In the genomic region with DNA sequence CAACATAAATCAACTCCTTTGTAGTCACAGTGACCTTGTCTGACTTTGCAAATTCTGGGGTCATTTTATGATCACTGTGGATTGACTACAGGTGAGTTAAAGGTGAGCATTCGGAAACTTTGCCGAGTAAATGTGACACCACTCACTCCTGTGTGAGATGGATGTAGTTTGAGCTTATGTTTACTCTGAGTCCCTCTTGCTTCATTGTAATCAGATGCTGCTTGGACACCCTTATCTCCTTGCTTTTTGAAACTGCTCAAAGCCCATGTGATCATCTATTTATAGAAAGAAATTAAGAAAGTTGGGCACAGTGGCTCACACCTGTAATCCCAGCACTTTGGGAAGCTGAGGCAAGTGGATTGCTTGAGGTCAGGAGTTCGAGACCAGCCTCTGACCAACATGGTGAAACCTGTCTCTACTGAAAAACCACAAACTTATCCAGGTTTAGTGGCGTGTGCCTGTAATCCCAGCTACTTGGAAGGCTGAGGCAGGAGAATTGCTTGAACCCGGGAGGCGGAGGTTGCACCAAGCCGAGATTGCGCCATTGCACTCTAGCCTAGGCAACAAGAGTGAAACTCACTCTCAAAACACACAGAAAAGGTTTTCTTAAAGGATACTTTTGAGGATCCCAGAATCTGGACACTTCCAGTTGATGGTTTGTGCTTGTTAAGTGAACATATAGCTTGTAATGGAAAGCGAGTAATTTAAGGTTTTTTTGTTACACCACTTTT, we compare ENCODE assay signal across 2 cellular contexts.
TF ChIP-seq lines count a peak whose summit lies in the region.

No MANE protein-coding gene starts in this region.

TF ChIP-seq in SK-N-SH, 30 proteins besides CTCF, POLR2A, EP300 and RAD21 (continued from another document):
- TF ChIP-seq, protein P1, sequence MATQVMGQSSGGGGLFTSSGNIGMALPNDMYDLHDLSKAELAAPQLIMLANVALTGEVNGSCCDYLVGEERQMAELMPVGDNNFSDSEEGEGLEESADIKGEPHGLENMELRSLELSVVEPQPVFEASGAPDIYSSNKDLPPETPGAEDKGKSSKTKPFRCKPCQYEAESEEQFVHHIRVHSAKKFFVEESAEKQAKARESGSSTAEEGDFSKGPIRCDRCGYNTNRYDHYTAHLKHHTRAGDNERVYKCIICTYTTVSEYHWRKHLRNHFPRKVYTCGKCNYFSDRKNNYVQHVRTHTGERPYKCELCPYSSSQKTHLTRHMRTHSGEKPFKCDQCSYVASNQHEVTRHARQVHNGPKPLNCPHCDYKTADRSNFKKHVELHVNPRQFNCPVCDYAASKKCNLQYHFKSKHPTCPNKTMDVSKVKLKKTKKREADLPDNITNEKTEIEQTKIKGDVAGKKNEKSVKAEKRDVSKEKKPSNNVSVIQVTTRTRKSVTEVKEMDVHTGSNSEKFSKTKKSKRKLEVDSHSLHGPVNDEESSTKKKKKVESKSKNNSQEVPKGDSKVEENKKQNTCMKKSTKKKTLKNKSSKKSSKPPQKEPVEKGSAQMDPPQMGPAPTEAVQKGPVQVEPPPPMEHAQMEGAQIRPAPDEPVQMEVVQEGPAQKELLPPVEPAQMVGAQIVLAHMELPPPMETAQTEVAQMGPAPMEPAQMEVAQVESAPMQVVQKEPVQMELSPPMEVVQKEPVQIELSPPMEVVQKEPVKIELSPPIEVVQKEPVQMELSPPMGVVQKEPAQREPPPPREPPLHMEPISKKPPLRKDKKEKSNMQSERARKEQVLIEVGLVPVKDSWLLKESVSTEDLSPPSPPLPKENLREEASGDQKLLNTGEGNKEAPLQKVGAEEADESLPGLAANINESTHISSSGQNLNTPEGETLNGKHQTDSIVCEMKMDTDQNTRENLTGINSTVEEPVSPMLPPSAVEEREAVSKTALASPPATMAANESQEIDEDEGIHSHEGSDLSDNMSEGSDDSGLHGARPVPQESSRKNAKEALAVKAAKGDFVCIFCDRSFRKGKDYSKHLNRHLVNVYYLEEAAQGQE (IDR thresholded peaks at IDR 0.05; ENCODE audit: low read depth, low read length), result no peak
- TF ChIP-seq MXI1 (IDR thresholded peaks at IDR 0.05; ENCODE audit: low read depth, low read length), result no peak
- TF ChIP-seq FOXM1 (IDR thresholded peaks at IDR 0.05; ENCODE audit: low read depth), result no peak
- TF ChIP-seq, protein P2, sequence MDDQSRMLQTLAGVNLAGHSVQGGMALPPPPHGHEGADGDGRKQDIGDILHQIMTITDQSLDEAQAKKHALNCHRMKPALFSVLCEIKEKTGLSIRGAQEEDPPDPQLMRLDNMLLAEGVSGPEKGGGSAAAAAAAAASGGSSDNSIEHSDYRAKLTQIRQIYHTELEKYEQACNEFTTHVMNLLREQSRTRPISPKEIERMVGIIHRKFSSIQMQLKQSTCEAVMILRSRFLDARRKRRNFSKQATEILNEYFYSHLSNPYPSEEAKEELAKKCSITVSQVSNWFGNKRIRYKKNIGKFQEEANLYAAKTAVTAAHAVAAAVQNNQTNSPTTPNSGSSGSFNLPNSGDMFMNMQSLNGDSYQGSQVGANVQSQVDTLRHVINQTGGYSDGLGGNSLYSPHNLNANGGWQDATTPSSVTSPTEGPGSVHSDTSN (IDR thresholded peaks at IDR 0.05), result no peak

TF ChIP-seq in SK-N-SH treated with all-trans-retinoic acid at 6 μM for 48 hours, 23 proteins besides CTCF, POLR2A, EP300 and RAD21 (continued from another document):
- TF ChIP-seq, protein P3, sequence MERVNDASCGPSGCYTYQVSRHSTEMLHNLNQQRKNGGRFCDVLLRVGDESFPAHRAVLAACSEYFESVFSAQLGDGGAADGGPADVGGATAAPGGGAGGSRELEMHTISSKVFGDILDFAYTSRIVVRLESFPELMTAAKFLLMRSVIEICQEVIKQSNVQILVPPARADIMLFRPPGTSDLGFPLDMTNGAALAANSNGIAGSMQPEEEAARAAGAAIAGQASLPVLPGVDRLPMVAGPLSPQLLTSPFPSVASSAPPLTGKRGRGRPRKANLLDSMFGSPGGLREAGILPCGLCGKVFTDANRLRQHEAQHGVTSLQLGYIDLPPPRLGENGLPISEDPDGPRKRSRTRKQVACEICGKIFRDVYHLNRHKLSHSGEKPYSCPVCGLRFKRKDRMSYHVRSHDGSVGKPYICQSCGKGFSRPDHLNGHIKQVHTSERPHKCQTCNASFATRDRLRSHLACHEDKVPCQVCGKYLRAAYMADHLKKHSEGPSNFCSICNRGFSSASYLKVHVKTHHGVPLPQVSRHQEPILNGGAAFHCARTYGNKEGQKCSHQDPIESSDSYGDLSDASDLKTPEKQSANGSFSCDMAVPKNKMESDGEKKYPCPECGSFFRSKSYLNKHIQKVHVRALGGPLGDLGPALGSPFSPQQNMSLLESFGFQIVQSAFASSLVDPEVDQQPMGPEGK (CRISPR knock-in tag; IDR thresholded peaks at IDR 0.05; ENCODE audit: borderline replicate concordance), result no peak
- no peak for TF ChIP-seq PPARA (CRISPR knock-in tag; IDR thresholded peaks at IDR 0.05; ENCODE audit: borderline replicate concordance)
- TF ChIP-seq, protein P4, sequence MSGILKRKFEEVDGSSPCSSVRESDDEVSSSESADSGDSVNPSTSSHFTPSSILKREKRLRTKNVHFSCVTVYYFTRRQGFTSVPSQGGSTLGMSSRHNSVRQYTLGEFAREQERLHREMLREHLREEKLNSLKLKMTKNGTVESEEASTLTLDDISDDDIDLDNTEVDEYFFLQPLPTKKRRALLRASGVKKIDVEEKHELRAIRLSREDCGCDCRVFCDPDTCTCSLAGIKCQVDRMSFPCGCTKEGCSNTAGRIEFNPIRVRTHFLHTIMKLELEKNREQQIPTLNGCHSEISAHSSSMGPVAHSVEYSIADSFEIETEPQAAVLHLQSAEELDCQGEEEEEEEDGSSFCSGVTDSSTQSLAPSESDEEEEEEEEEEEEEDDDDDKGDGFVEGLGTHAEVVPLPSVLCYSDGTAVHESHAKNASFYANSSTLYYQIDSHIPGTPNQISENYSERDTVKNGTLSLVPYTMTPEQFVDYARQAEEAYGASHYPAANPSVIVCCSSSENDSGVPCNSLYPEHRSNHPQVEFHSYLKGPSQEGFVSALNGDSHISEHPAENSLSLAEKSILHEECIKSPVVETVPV (CRISPR knock-in tag; IDR thresholded peaks at IDR 0.05), result no peak
- no peak for TF ChIP-seq OSR1 (CRISPR knock-in tag; IDR thresholded peaks at IDR 0.05)
- no peak for TF ChIP-seq ZNF70 (CRISPR knock-in tag; IDR thresholded peaks at IDR 0.05)
